In the genomic region with DNA sequence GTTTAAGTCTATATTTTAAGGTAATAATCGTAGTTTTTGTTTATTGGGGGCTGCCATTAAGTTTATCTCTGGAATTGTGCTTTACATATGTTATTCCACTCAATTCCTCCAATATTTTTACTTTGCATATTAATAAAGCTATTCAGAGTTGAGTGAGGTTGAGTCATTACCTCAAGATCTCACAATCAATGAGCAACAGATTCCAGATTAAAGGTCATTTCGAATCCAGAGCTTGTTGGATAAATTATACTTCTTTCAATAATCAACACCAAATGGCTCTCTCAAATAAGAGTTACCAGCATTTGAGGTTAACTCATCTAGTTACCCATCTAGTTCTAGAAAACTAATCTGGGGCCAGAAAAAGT, we compare ENCODE assay signal across 24 cellular contexts. TPM values are rescaled to one million over a fixed set of nuclear protein-coding genes. Genes with fewer than 3 reads are reported as not detected.
A peak's percentile ranks its signal among the peaks of the same experiment; 100 is the strongest.
DNase-seq lines count a peak whose midpoint lies in the region; ATAC-seq, FAIRE-seq and TF ChIP-seq lines count a peak whose summit lies in the region.
"Had no signal": no experiment of that assay in that cellular context is flagged by ENCODE, and none has a peak within 500 bp of the region (broad histone marks: within the 10 kb centered on the region; RNA-seq: fewer than 3 reads in every experiment).

No MANE protein-coding gene starts in this region.

- H3K27me3 Mint-ChIP-seq in astrocyte (ENCODE audit: low read depth, unreplicated experiment) = no peaks in the 10 kb centered on the region
- peaks cover 5% of the 10 kb centered on the region in 2 donors for H3K27me3 Mint-ChIP-seq in natural killer cell (ENCODE audit: low read depth in 2 of 2)

- DNase-seq in ELR (ENCODE audit: low read depth) = peak; percentile 66
- peak; percentile 62 for DNase-seq in astrocyte (ENCODE audit: low read depth)
- peak; percentile 77 for DNase-seq in fibroblast of peridontal ligament (ENCODE audit: extremely low read depth)
- peak; percentile 67 for DNase-seq in stromal cell of bone marrow (ENCODE audit: low read depth)
- no peak for DNase-seq in right lobe of liver
- DNase-seq in natural killer cell = no peak
- DNase-seq: activated CD4-positive, alpha-beta T cell treated with anti-CD3 and anti-CD28 coated beads for 1 hour; activated CD8-positive, alpha-beta T cell treated with anti-CD3 and anti-CD28 coated beads for 36 hours; cortex of kidney; endodermal cell; naive thymus-derived CD8-positive, alpha-beta T cell; SJCRH30; stimulated activated CD4-positive, alpha-beta T cell treated with anti-CD3 and anti-CD28 coated beads, Interleukin-4, amount 100 ng/mL, for 24 hours; stimulated activated naive B cell treated with anti-CD40 and anti-IgM and Interleukin-4, amounts not matched to agents 10 μg/mL and 1 μg/mL and 100 μg/mL, for 72 hours; T-helper 1 cell; testis had no signal

- intact Hi-C loops in right lobe of liver (cut with DNase I) (no loop called here), natural killer cell (cut with micrococcal nuclease) (no loop called here)

- no peaks in the 10 kb centered on the region for H3K79me2 ChIP-seq in astrocyte (ENCODE audit: insufficient read depth, low read length)
- H3K79me2 ChIP-seq: hepatocyte had no signal

- H3K4me1 Mint-ChIP-seq in astrocyte (ENCODE audit: low read depth, unreplicated experiment) = peaks cover 10% of the 10 kb centered on the region
- no peaks in the 10 kb centered on the region for H3K4me1 Mint-ChIP-seq in natural killer cell
- H3K4me1 Mint-ChIP-seq: endodermal cell; GM23338; naive thymus-derived CD8-positive, alpha-beta T cell; stimulated activated naive B cell treated with anti-CD40 and anti-IgM and Interleukin-4, amounts not matched to agents 10 μg/mL and 1 μg/mL and 100 μg/mL, for 72 hours had no signal

- no peak overlapping the region for H3K4me3 ChIP-seq in astrocyte (ENCODE audit: insufficient read depth, low read depth, low read length)
- no peak overlapping the region for H3K4me3 ChIP-seq in right lobe of liver
- H3K4me3 ChIP-seq: GM23338, hepatocyte, K562, SJCRH30, testis had no signal

- H3K27ac ChIP-seq in astrocyte (ENCODE audit: low read depth, low read length) = peak overlapping the region; percentile 62
- H3K27ac ChIP-seq in right lobe of liver = no peak overlapping the region
- H3K27ac ChIP-seq: hepatocyte, SJCRH30, testis had no signal

- H3K36me3 Mint-ChIP-seq in astrocyte (ENCODE audit: low read depth, unreplicated experiment) (no peaks in the 10 kb centered on the region), natural killer cell (no peaks in the 10 kb centered on the region)
- H3K36me3 Mint-ChIP-seq: mesothelial cell of epicardium; naive thymus-derived CD8-positive, alpha-beta T cell; stimulated activated naive B cell treated with anti-CD40 and anti-IgM and Interleukin-4, amounts not matched to agents 10 μg/mL and 1 μg/mL and 100 μg/mL, for 72 hours had no signal

- TF ChIP-seq POLR2A in right lobe of liver (IDR thresholded peaks at IDR 0.05) = no peak

- H3K4me1 ChIP-seq in astrocyte (ENCODE audit: insufficient read depth, low read length) (peaks cover 27% of the 10 kb centered on the region), right lobe of liver (no peaks in the 10 kb centered on the region)
- H3K4me1 ChIP-seq: SJCRH30, testis had no signal

- H3K36me3 ChIP-seq in astrocyte (ENCODE audit: insufficient read depth, low read length) (no peaks in the 10 kb centered on the region), right lobe of liver (no peaks in the 10 kb centered on the region)
- H3K36me3 ChIP-seq: SJCRH30 had no signal

- H3K4me3 Mint-ChIP-seq in astrocyte (ENCODE audit: unreplicated experiment) (no peak overlapping the region), natural killer cell (no peak overlapping the region)
- H3K4me3 Mint-ChIP-seq: activated CD8-positive, alpha-beta T cell treated with anti-CD3 and anti-CD28 coated beads for 36 hours; endodermal cell; GM23338; mesothelial cell of epicardium; naive thymus-derived CD8-positive, alpha-beta T cell; stimulated activated naive B cell treated with anti-CD40 and anti-IgM and Interleukin-4, amounts not matched to agents 10 μg/mL and 1 μg/mL and 100 μg/mL, for 72 hours had no signal

- H3K9me3 Mint-ChIP-seq in astrocyte (ENCODE audit: unreplicated experiment) = no peaks in the 10 kb centered on the region
- no peaks in the 10 kb centered on the region for H3K9me3 Mint-ChIP-seq in natural killer cell
- H3K9me3 Mint-ChIP-seq: activated CD8-positive, alpha-beta T cell treated with anti-CD3 and anti-CD28 coated beads for 36 hours; GM23338; mesothelial cell of epicardium had no signal

- peak; percentile 87 for FAIRE-seq in astrocyte (lab: Jason Lieb, UNC)
- FAIRE-seq: K562, RCC 7860 had no signal

- WGBS in right lobe of liver (ENCODE audit: insufficient coverage, low coverage, low lambda C conversion rate, missing lambda C conversion rate) = 40% methylated on average over 2 of the region's 2 CpGs

- H3K27me3 ChIP-seq in astrocyte (ENCODE audit: insufficient read depth, low read length) (no peaks in the 10 kb centered on the region), right lobe of liver (no peaks in the 10 kb centered on the region)
- H3K27me3 ChIP-seq: hepatocyte, SJCRH30, testis had no signal

- H3K27ac Mint-ChIP-seq in astrocyte (ENCODE audit: unreplicated experiment) = no peak overlapping the region
- no peak overlapping the region for H3K27ac Mint-ChIP-seq in natural killer cell
- H3K27ac Mint-ChIP-seq: activated CD8-positive, alpha-beta T cell treated with anti-CD3 and anti-CD28 coated beads for 36 hours; endodermal cell; GM23338; mesothelial cell of epicardium; naive thymus-derived CD8-positive, alpha-beta T cell; stimulated activated naive B cell treated with anti-CD40 and anti-IgM and Interleukin-4, amounts not matched to agents 10 μg/mL and 1 μg/mL and 100 μg/mL, for 72 hours had no signal

- no peak overlapping the region for H2AFZ ChIP-seq in astrocyte (ENCODE audit: low read depth, low read length)
- H2AFZ ChIP-seq: GM23338, hepatocyte had no signal

- H3K9me3 ChIP-seq in astrocyte (ENCODE audit: insufficient read depth, low read depth, low read length) (no peaks in the 10 kb centered on the region), right lobe of liver (no peaks in the 10 kb centered on the region)
- H3K9me3 ChIP-seq: SJCRH30, testis had no signal

- no peak for TF ChIP-seq CTCF in astrocyte (IDR thresholded peaks at IDR 0.05; ENCODE audit: insufficient read depth, low read depth, low read length)
- no peak for TF ChIP-seq CTCF in right lobe of liver (IDR thresholded peaks at IDR 0.05)
- TF ChIP-seq CTCF in natural killer cell (IDR thresholded peaks at IDR 0.05) = no peak

- H3K4me2 ChIP-seq in astrocyte (ENCODE audit: low read length) = peak overlapping the region; percentile 33
- H3K4me2 ChIP-seq: GM23338, hepatocyte had no signal

- ATAC-seq in right lobe of liver = no peak
- ATAC-seq in HG03565 (IDR thresholded peaks at IDR 0.05; ENCODE audit: unreplicated experiment) = no peak
- no peak for ATAC-seq in natural killer cell
- ATAC-seq: activated CD8-positive, alpha-beta T cell treated with anti-CD3 and anti-CD28 coated beads for 36 hours; GM23338; K562; left lobe of liver; naive thymus-derived CD8-positive, alpha-beta T cell; stimulated activated naive B cell treated with anti-CD40 and anti-IgM and Interleukin-4, amounts not matched to agents 10 μg/mL and 1 μg/mL and 100 μg/mL, for 72 hours had no signal

- H3K9ac ChIP-seq in astrocyte (ENCODE audit: low read length) = no peak overlapping the region

- H4K20me1 ChIP-seq in astrocyte (ENCODE audit: insufficient read depth, low read length) = no peaks in the 10 kb centered on the region

RNA-seq across cellular contexts. Expression of a gene that starts 16.7 kb away (rescaled TPM):
- total RNA-seq in astrocyte (16.2 and 23.8 TPM in 2 replicates), right lobe of liver (1 to 10 TPM in 4 of 6 experiments, under 1 TPM in 2; 0.67 to 5.1 (median 2.4) TPM), natural killer cell (not detected)
- total RNA-seq: activated CD8-positive, alpha-beta T cell treated with anti-CD3 and anti-CD28 coated beads for 36 hours; HT-29; K562; naive thymus-derived CD8-positive, alpha-beta T cell had no signal

Comparison
In these comparisons a context has a peak if more than half of its experiments do, and no peak if none do; other contexts are left out.
1. DNase-seq: peak in ELR (single experiment), astrocyte (single experiment), fibroblast of peridontal ligament (single experiment) and stromal cell of bone marrow (single experiment); none in right lobe of liver (0 of 3) and natural killer cell (single experiment).